Comparison of ENCODE assay signal across 8 cellular contexts in the genomic region with DNA sequence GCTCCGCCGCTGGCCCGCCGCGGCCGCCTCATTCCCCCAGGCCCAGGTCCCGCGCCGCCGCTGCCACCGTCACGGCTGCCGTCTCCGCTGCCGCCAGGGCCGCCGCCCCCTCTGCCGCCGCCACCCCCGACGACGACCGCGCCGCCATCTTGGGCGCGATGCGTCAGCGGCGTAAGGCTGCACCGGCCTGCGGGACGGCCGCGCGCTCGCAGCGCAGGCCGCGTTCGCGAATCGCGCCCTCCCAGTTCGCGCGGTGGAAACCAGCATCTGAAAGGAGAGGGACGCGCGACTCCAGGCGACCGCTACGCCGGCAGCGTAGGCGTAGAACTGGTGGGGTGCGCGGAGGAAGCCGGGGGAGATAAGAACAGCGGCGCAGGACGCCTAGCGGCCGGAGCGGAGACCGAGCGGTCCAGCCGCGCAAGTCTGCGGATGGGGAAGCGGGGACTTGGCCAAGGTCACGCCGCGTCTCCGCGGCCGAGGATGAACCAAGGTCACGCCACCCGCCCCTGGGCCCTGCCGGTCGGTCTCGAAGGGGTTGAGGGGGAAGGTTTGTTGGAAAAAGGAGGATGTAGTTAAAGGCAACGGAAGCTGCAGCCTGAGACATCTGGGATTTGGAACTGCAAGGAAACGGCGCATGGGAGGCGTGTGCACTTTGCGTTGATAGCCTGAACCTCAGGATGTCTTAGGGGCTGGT. TPM values are rescaled to one million over a fixed set of nuclear protein-coding genes. Genes with fewer than 3 reads are reported as not detected.
DNase-seq lines count a peak whose midpoint lies in the region; ATAC-seq and TF ChIP-seq lines count a peak whose summit lies in the region.

A gene (minus strand): TSS at position 173 of the 694 bp plus-strand sequence. CDS start 307 bp downstream, outside the sequence.

- H3K9me3 Mint-ChIP-seq in activated T-cell treated with anti-CD3 and anti-CD28 coated beads, Interleukin-2, amount 50 U/mL, for 24 hours = no peaks in the 10 kb centered on the region

- no peaks in the 10 kb centered on the region for H3K27me3 ChIP-seq in PC-9 (ENCODE audit: insufficient read depth, low read depth)
- no peaks in the 10 kb centered on the region for H3K27me3 ChIP-seq in muscle layer of duodenum (ENCODE audit: low read depth, low read length)

- CTCF ChIA-PET in PC-9 (lab: Charles Lee) = interaction anchor here (0.6 to 1.7 kb wide), 2 partner anchors 54 to 143 kb away, joined by 5 read pairs; no protein-coding TSS in a partner anchor

- peaks cover 16% of the 10 kb centered on the region for H3F3A ChIP-seq in PC-9 (ENCODE audit: insufficient read depth, low read depth)

- peaks cover 27% of the 10 kb centered on the region for H3K4me1 Mint-ChIP-seq in activated T-cell treated with anti-CD3 and anti-CD28 coated beads, Interleukin-2, amount 50 U/mL, for 24 hours (ENCODE audit: low read depth)

- ATAC-seq in GM21717 (IDR thresholded peaks at IDR 0.05; ENCODE audit: unreplicated experiment) (peak; percentile 79), esophagus mucosa (peak; percentile 92)

- intact Hi-C loops in PC-9 (cut with micrococcal nuclease; ENCODE audit: unreplicated experiment) = loop anchor here (2.0 kb wide), 1 partner anchor 196 kb away; no protein-coding TSS in a partner anchor

- DNase-seq in DMS53 treated with DMSO at 0.1 percent for 48 hours (lab: John Stamatoyannopoulos, UW; ENCODE audit: unreplicated experiment) = peak; percentile 64
- peak; percentile 98 for DNase-seq in KBM-7
- DNase-seq in PC-9 = peak; percentile 83 to 92
- peak; percentile 98 for DNase-seq in activated T-cell treated with anti-CD3 and anti-CD28 coated beads, Interleukin-2, amount 50 U/mL, for 24 hours
- DNase-seq in stimulated activated CD8-positive, alpha-beta memory T cell treated with anti-CD3 and anti-CD28 coated beads, Interleukin-7, amount 100 ng/mL, for 4 hours (ENCODE audit: low read depth in 2 of 2) = peak; percentile 90 to 94

- no TSS peak for BruUV-seq in PC-9 (replicated peaks; lab: Mats Ljungman, UMichigan)

- no peaks in the 10 kb centered on the region for H3K27me3 Mint-ChIP-seq in activated T-cell treated with anti-CD3 and anti-CD28 coated beads, Interleukin-2, amount 50 U/mL, for 24 hours

- H3K36me3 ChIP-seq in PC-9 (ENCODE audit: low read depth) (no peaks in the 10 kb centered on the region), muscle layer of duodenum (ENCODE audit: control insufficient read depth in 1 of 2, insufficient read depth in 2 of 2, low read length in 2 of 2) (peaks cover 0 to 4% of the 10 kb centered on the region in 2 donors)

- H3K4me1 ChIP-seq in PC-9 (replicated peaks; ENCODE audit: insufficient read depth) (peaks cover 19% of the 10 kb centered on the region), muscle layer of duodenum (ENCODE audit: control insufficient read depth in 1 of 2, insufficient read depth in 2 of 2, low read length in 2 of 2) (peaks cover 0 to 9% of the 10 kb centered on the region in 2 donors)

- H3K4me3 Mint-ChIP-seq in activated T-cell treated with anti-CD3 and anti-CD28 coated beads, Interleukin-2, amount 50 U/mL, for 24 hours = peak within 1 kb of the TSS; percentile 67

- POLR2A ChIA-PET in PC-9 (lab: Charles Lee; ENCODE audit: unreplicated experiment) = interaction anchor here (0.9 kb wide), 1 partner anchor 212 kb away, joined by 4 read pairs; no protein-coding TSS in a partner anchor

- H3K9me3 ChIP-seq in PC-9 (ENCODE audit: insufficient read depth, low read depth) (peaks cover 6% of the 10 kb centered on the region; the same call in 1 of the 2 replicates), muscle layer of duodenum (ENCODE audit: control insufficient read depth in 1 of 2, low read length in 2 of 2) (peaks cover 0 to 4% of the 10 kb centered on the region in 2 donors)

- H3K4me3 ChIP-seq in PC-9 (peak within 1 kb of the TSS; percentile 99), muscle layer of duodenum (ENCODE audit: low read depth in 1 of 2, low read length in 2 of 2) (peak within 1 kb of the TSS; percentile 76 to 97)

- TF ChIP-seq CTCF in PC-9 (conservative IDR thresholded peaks at IDR 0.05) = peak; percentile 70

- peaks cover 49% of the 10 kb centered on the region for H3K79me2 ChIP-seq in PC-9 (ENCODE audit: low read depth)

- H3K27ac ChIP-seq in PC-9 (peak within 1 kb of the TSS; percentile 79), muscle layer of duodenum (ENCODE audit: low read length) (peak within 1 kb of the TSS; percentile 71)

- peak within 1 kb of the TSS; percentile 98 for H2AFZ ChIP-seq in PC-9

- in situ Hi-C loops in KBM-7 (cut with MboI; ENCODE audit: low pct_unique_long_range_greater_than_20kb, low sequenced_read_pairs) = no loop called here

- H3K9me2 ChIP-seq in PC-9 (ENCODE audit: insufficient read depth) = no peaks in the 10 kb centered on the region

- H3K27ac Mint-ChIP-seq in activated T-cell treated with anti-CD3 and anti-CD28 coated beads, Interleukin-2, amount 50 U/mL, for 24 hours = peak within 1 kb of the TSS; percentile 94

- peaks cover 8% of the 10 kb centered on the region for H3K36me3 Mint-ChIP-seq in activated T-cell treated with anti-CD3 and anti-CD28 coated beads, Interleukin-2, amount 50 U/mL, for 24 hours (ENCODE audit: low read depth)

- peaks cover 20% of the 10 kb centered on the region for H4K20me1 ChIP-seq in PC-9 (ENCODE audit: insufficient read depth)

- H3K4me2 ChIP-seq in PC-9 = peak within 1 kb of the TSS; percentile 97

RNA-seq across cellular contexts. Expression of the gene that starts here (rescaled TPM):
- total RNA-seq in PC-9 (2021) (16.8 and 19.1 TPM in 2 replicates), esophagus mucosa (18.7 TPM)

Comparison
In these comparisons a context has a peak if more than half of its experiments do, and no peak if none do; other contexts are left out.
1. Peak in every context shown above with its lines: DNase-seq, ATAC-seq, H3K4me3 ChIP-seq and H3K27ac ChIP-seq.